Comparison of ENCODE assay signal across 9 cellular contexts in the genomic region with DNA sequence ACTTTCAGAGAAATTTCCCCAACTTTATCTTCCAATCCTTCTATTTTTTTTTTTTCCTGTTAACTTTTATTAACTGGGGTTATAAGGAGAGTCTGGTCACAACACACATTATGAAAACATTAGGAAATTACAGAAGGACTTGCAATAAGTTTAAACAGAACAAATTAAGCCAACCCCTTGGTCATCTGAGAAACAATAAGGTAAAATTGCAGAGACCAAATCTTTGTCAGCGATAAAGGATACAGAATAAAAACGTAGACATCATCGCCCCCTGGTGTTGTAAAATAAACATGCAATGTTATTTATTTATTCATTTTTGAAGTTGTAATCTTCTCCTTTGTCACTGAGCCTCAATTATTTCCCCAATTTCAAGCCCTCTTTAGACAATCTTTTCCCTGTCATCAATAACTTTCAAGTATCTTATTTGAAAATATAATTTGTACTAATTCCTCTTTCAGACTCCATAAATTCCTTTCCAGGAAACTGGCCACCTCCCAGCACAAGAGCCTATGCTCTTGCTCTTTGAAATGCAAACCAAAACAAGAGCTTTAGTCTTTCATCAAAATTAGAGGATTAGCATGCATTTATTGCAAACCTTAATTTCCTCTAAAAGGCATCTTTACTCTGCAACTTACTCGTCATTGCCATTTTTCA. TPM values are rescaled to one million over a fixed set of nuclear protein-coding genes. Genes with fewer than 3 reads are reported as not detected.
DNase-seq lines count a peak whose midpoint lies in the region; ATAC-seq and TF ChIP-seq lines count a peak whose summit lies in the region.
"Had no signal": no experiment of that assay in that cellular context is flagged by ENCODE, and none has a peak within 500 bp of the region (broad histone marks: within the 10 kb centered on the region; RNA-seq: fewer than 3 reads in every experiment).

No MANE protein-coding gene starts in this region.

- TF ChIP-seq EP300 in tibial nerve (IDR thresholded peaks at IDR 0.05), result no peak

- H3K27me3 ChIP-seq in MM.1S (replicated peaks; ENCODE audit: insufficient read depth, low read length) (no peaks in the 10 kb centered on the region), SU-DHL-6 (ENCODE audit: low read length) (no peaks in the 10 kb centered on the region), tibial nerve (no peaks in the 10 kb centered on the region)
- H3K27me3 ChIP-seq: BLaER1 treated with 17β-estradiol and CSF1 and Interleukin-3, amounts not matched to agents 10 nM and 100 nM had no signal

- H3K9me2 ChIP-seq in MM.1S (replicated peaks; ENCODE audit: insufficient read depth, low read length), result no peaks in the 10 kb centered on the region
- H3K9me2 ChIP-seq in SU-DHL-6 (replicated peaks; ENCODE audit: insufficient read depth, low read length), result no peaks in the 10 kb centered on the region

- peak; percentile 39 for DNase-seq in DMS79 treated with DMSO at 0.1 percent for 48 hours (lab: John Stamatoyannopoulos, UW)
- no peak for DNase-seq in DMS79 (lab: John Stamatoyannopoulos, UW)
- DNase-seq in MM.1S, result peak; percentile 53
- peak; percentile 18 for DNase-seq in glomerular endothelial cell (ENCODE audit: extremely low read depth, low read depth, low spot score)
- peak in 1 of 2 donors; percentile 16 for DNase-seq in tibial nerve (ENCODE audit: low spot score in 2 of 2)
- no peak for DNase-seq in activated CD8-positive, alpha-beta memory T cell treated with anti-CD3 and anti-CD28 coated beads, Interleukin-2, amount 50 U/mL, for 48 hours

- H3K9me3 ChIP-seq in MM.1S (replicated peaks; ENCODE audit: insufficient read depth, low read length), result no peaks in the 10 kb centered on the region
- H3K9me3 ChIP-seq in SU-DHL-6 (ENCODE audit: insufficient read depth, low read length), result no peaks in the 10 kb centered on the region
- H3K9me3 ChIP-seq in tibial nerve, result peaks cover 0 to 3% (median 0%) of the 10 kb centered on the region in 4 donors

- H3K4me3 ChIP-seq in MM.1S (ENCODE audit: low read length) (no peak overlapping the region), SU-DHL-6 (ENCODE audit: insufficient read depth, low read length, poor library complexity, severe bottlenecking) (no peak overlapping the region), tibial nerve (no peak overlapping the region)
- H3K4me3 ChIP-seq: BLaER1 treated with 17β-estradiol and CSF1 and Interleukin-3, amounts not matched to agents 10 nM and 100 nM had no signal

- ATAC-seq in HG03196 (IDR thresholded peaks at IDR 0.05; ENCODE audit: unreplicated experiment), result no peak

- H3K27ac ChIP-seq in MM.1S (ENCODE audit: low read length) (no peak overlapping the region), SU-DHL-6 (ENCODE audit: low read depth, low read length) (no peak overlapping the region), tibial nerve (no peak overlapping the region)
- H3K27ac ChIP-seq: BLaER1 treated with 17β-estradiol and CSF1 and Interleukin-3, amounts not matched to agents 10 nM and 100 nM had no signal

- no peaks in the 10 kb centered on the region for H4K20me1 ChIP-seq in MM.1S (ENCODE audit: insufficient read depth, low read length)
- no peaks in the 10 kb centered on the region for H4K20me1 ChIP-seq in SU-DHL-6 (ENCODE audit: low read depth, low read length)
- H4K20me1 ChIP-seq: BLaER1 treated with 17β-estradiol and CSF1 and Interleukin-3, amounts not matched to agents 10 nM and 100 nM had no signal

- 24 to 29% methylated on average over 4 of the region's 4 CpGs for WGBS in tibial nerve, 2 donors

- H3K79me2 ChIP-seq in MM.1S (ENCODE audit: low read length) (no peaks in the 10 kb centered on the region), SU-DHL-6 (ENCODE audit: insufficient read depth, low read length) (no peaks in the 10 kb centered on the region)

- H3K4me2 ChIP-seq in MM.1S (ENCODE audit: low read depth, low read length) (no peak overlapping the region), SU-DHL-6 (ENCODE audit: low read depth, low read length, poor library complexity, severe bottlenecking) (no peak overlapping the region)
- H3K4me2 ChIP-seq: BLaER1 treated with 17β-estradiol and CSF1 and Interleukin-3, amounts not matched to agents 10 nM and 100 nM had no signal

- TF ChIP-seq CTCF in MM.1S (IDR thresholded peaks at IDR 0.05; ENCODE audit: low read length) (peak; percentile 59), SU-DHL-6 (IDR thresholded peaks at IDR 0.05; ENCODE audit: insufficient read depth, low read length, poor library complexity, severe bottlenecking) (peak; percentile 40), tibial nerve (IDR thresholded peaks at IDR 0.05) (peak in 4 of 5 experiments; percentile 31 to 58 (median 54))

- H2AFZ ChIP-seq in MM.1S (ENCODE audit: low read length), result no peak overlapping the region
- H2AFZ ChIP-seq in SU-DHL-6 (ENCODE audit: low read depth, low read length, severe bottlenecking), result no peak overlapping the region

- TF ChIP-seq POLR2A in tibial nerve (IDR thresholded peaks at IDR 0.05), result no peak

- H3K9ac ChIP-seq in MM.1S (ENCODE audit: low read length) (no peak overlapping the region), SU-DHL-6 (ENCODE audit: low read length) (no peak overlapping the region)
- H3K9ac ChIP-seq: BLaER1 treated with 17β-estradiol and CSF1 and Interleukin-3, amounts not matched to agents 10 nM and 100 nM had no signal

- H3F3A ChIP-seq in MM.1S (ENCODE audit: insufficient read depth, low read length) (no peaks in the 10 kb centered on the region), SU-DHL-6 (ENCODE audit: insufficient read depth) (no peaks in the 10 kb centered on the region)

- H3K4me1 ChIP-seq in MM.1S (ENCODE audit: low read length), result peaks cover 8% of the 10 kb centered on the region
- no peaks in the 10 kb centered on the region for H3K4me1 ChIP-seq in tibial nerve
- H3K4me1 ChIP-seq: BLaER1 treated with 17β-estradiol and CSF1 and Interleukin-3, amounts not matched to agents 10 nM and 100 nM had no signal

- H3K36me3 ChIP-seq in MM.1S (replicated peaks; ENCODE audit: insufficient read depth, low read length) (no peaks in the 10 kb centered on the region), SU-DHL-6 (ENCODE audit: low read length) (no peaks in the 10 kb centered on the region), tibial nerve (no peaks in the 10 kb centered on the region)
- H3K36me3 ChIP-seq: BLaER1 treated with 17β-estradiol and CSF1 and Interleukin-3, amounts not matched to agents 10 nM and 100 nM had no signal

RNA-seq across cellular contexts. Expression of gene G6PC2, which starts 19.5 kb away (rescaled TPM):
- total RNA-seq in glomerular endothelial cell (not detected in 2 replicates), tibial nerve (not detected)

RNA-seq across cellular contexts. Expression of gene SPC25, which starts 30.4 kb away (rescaled TPM):
- total RNA-seq in glomerular endothelial cell (1.6 and 6.4 TPM in 2 replicates), tibial nerve (not detected)

Comparison
In these comparisons a context has a peak if more than half of its experiments do, and no peak if none do; other contexts are left out.
1. DNase-seq: peak in DMS79 treated with DMSO at 0.1 percent for 48 hours (single experiment), MM.1S (single experiment) and glomerular endothelial cell (single experiment); none in DMS79 (single experiment) and activated CD8-positive, alpha-beta memory T cell treated with anti-CD3 and anti-CD28 coated beads, Interleukin-2, amount 50 U/mL, for 48 hours (single experiment).
2. Peak in every context shown above with its lines, with median percentiles within 50 percentile points of each other: CTCF ChIP-seq.